Comparison of ENCODE assay signal across 18 cellular contexts in the genomic region with DNA sequence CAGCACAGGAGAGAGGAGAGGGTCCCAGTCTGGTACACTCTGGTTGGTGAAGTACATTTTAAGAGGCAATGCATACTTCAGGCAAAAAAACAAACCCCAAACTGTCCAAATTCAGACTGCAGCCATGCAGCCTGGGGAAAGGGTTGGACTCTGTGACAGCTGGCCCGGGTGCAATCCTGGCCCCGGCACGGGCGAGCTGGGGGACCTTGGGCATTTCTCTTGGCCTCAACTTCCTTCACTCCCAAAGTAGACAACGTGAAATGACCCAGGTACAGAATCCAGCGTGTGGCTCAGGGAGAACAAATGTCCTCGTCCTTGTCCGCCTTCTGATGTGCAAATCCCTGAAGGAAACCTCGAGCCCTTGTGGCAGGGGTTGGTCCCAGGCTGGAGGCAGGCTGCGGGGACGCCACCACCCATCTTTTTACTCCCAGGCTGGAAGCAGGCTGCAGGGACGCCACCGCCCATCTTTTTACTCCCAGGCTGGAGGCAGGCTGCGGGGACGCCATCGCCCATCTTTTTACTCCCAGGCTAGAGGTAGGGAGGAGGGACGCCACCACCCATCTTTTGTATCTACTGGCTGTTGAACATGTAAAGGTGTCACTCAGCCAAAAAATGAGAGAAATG.
"Had no signal": no experiment of that assay in that cellular context is flagged by ENCODE, and none has a peak within 500 bp of the region (broad histone marks: within the 10 kb centered on the region; RNA-seq: fewer than 3 reads in every experiment).

No MANE protein-coding gene starts in this region.

- H3K4me1 ChIP-seq: colonic mucosa, esophagus squamous epithelium had no signal

- ATAC-seq: gastroesophageal sphincter, left colon, right cardiac atrium had no signal

- H3K4me3 ChIP-seq: colonic mucosa, esophagus squamous epithelium, gastroesophageal sphincter, lung, smooth muscle cell had no signal

- DNase-seq: cerebellar nuclear complex; colonic mucosa; dermis blood vessel endothelial cell; esophagus squamous epithelium; foreskin fibroblast; glutamatergic neuron; immature natural killer cell; left colon; mesenchymal stem cell; midbrain; nephron progenitor cell; stimulated activated CD4-positive, alpha-beta T cell treated with anti-CD3 and anti-CD28 coated beads, Interleukin-2, amount 100 ng/mL, for 48 hours; stimulated activated naive CD4-positive, alpha-beta T cell treated with Interleukin-2 at 50 U/mL for 16 hours; trophoblast cell had no signal

- H3K27ac ChIP-seq: colonic mucosa, esophagus squamous epithelium, gastroesophageal sphincter had no signal

- H3K36me3 ChIP-seq: colonic mucosa had no signal

- H3K27ac Mint-ChIP-seq: immature natural killer cell had no signal

- H3K27me3 ChIP-seq: colonic mucosa, esophagus squamous epithelium, gastroesophageal sphincter had no signal

- H3K9me3 ChIP-seq: colonic mucosa, esophagus squamous epithelium, gastroesophageal sphincter had no signal

- H3K4me3 Mint-ChIP-seq: immature natural killer cell, nephron progenitor cell had no signal

- H3K9me3 Mint-ChIP-seq: immature natural killer cell, nephron progenitor cell had no signal

- H3K4me1 Mint-ChIP-seq: immature natural killer cell had no signal
